In genomic region chr1:10905841-10906655, GRCh38 we compare ENCODE assay signal across 22 cellular contexts.
DNase-seq lines count a peak whose midpoint lies in the region; ATAC-seq and TF ChIP-seq lines count a peak whose summit lies in the region.
"Had no signal": no experiment of that assay in that cellular context is flagged by ENCODE, and none has a peak within 500 bp of the region (broad histone marks: within the 10 kb centered on the region; RNA-seq: fewer than 3 reads in every experiment).

No MANE protein-coding gene starts in this region.

- peak overlapping the region; percentile 26 for H2AK5ac ChIP-seq in neuronal stem cell (ENCODE audit: low read depth, low read length)

- H3K27me3 Mint-ChIP-seq in activated CD8-positive, alpha-beta T cell treated with anti-CD3 and anti-CD28 coated beads for 36 hours = no peaks in the 10 kb centered on the region
- peaks cover 8% of the 10 kb centered on the region for H3K27me3 Mint-ChIP-seq in activated CD8-positive, alpha-beta T cell treated with anti-CD3 and anti-CD28 coated beads, Interleukin-2, amount 10 ng/mL, durations not matched to agents 7 days and 5 days (ENCODE audit: low read depth)

- H3K27ac Mint-ChIP-seq in activated CD8-positive, alpha-beta T cell treated with anti-CD3 and anti-CD28 coated beads for 36 hours = no peak overlapping the region
- no peak overlapping the region for H3K27ac Mint-ChIP-seq in activated CD8-positive, alpha-beta T cell treated with anti-CD3 and anti-CD28 coated beads, Interleukin-2, amount 10 ng/mL, durations not matched to agents 7 days and 5 days
- H3K27ac Mint-ChIP-seq: activated CD4-positive, alpha-beta T cell treated with anti-CD3 and anti-CD28 coated beads, Interleukin-2, amount 10 ng/mL, durations not matched to agents 7 days and 5 days; activated naive CD4-positive, alpha-beta T cell treated with anti-CD3 and anti-CD28 coated beads, Interleukin-2, amount 50 U/mL, for 72 hours; activated T-helper 1 cell treated with anti-CD3 and anti-CD28 coated beads, Interleukin-12 subunit alpha, Interleukin-12 subunit beta, Interleukin-2, Interleukin-4 antibody, amounts not matched to agents 30 ng/mL and 10 ng/mL and 1 ng/mL, durations not matched to agents 14 hours and 24 hours and 36 hours had no signal

- no peak overlapping the region for H2BK120ac ChIP-seq in neuronal stem cell (ENCODE audit: low read depth, low read length)

- POLR2A ChIA-PET in activated CD8-positive, alpha-beta T cell treated with anti-CD3 and anti-CD28 coated beads for 36 hours (lab: Charles Lee) = interaction anchor here (0.8 to 1.1 kb wide), 3 partner anchors 12 to 126 kb away, joined by 3 to 4 read pairs (median 3); no protein-coding TSS in a partner anchor
- POLR2A ChIA-PET in activated CD8-positive, alpha-beta T cell treated with anti-CD3 and anti-CD28 coated beads, Interleukin-2, amount 10 ng/mL, durations not matched to agents 7 days and 5 days (lab: Charles Lee) = no interaction called here

- H4K91ac ChIP-seq in neuronal stem cell (ENCODE audit: low read depth, low read length, poor library complexity) = no peak overlapping the region

- H3K36me3 Mint-ChIP-seq in activated CD8-positive, alpha-beta T cell treated with anti-CD3 and anti-CD28 coated beads for 36 hours (ENCODE audit: low read depth) = no peaks in the 10 kb centered on the region
- no peaks in the 10 kb centered on the region for H3K36me3 Mint-ChIP-seq in activated CD8-positive, alpha-beta T cell treated with anti-CD3 and anti-CD28 coated beads, Interleukin-2, amount 10 ng/mL, durations not matched to agents 7 days and 5 days (ENCODE audit: low read depth)
- H3K36me3 Mint-ChIP-seq: activated naive CD4-positive, alpha-beta T cell treated with anti-CD3 and anti-CD28 coated beads, Interleukin-2, amount 50 U/mL, for 72 hours had no signal

- peak; percentile 33 for DNase-seq in activated CD8-positive, alpha-beta T cell treated with anti-CD3 and anti-CD28 coated beads for 36 hours
- no peak for DNase-seq in activated CD8-positive, alpha-beta T cell treated with anti-CD3 and anti-CD28 coated beads, Interleukin-2, amount 10 ng/mL, durations not matched to agents 7 days and 5 days
- DNase-seq in DND-41 (no peak), SK-N-MC (ENCODE audit: low read depth, low spot score) (no peak), neuronal stem cell (ENCODE audit: low spot score) (no peak), MG63 (no peak), testis (no peak), retina (no peak)
- DNase-seq: activated CD4-positive, alpha-beta T cell treated with anti-CD3 and anti-CD28 coated beads, Interleukin-2, amount 10 ng/mL, durations not matched to agents 7 days and 5 days; Caco-2; NCI-H2081; PC-3; SHP77 treated with DMSO at 0.1 percent for 48 hours; stimulated activated CD4-positive, alpha-beta T cell treated with anti-CD3 and anti-CD28 coated beads, Interleukin-1b, Interleukin-23, amount 100 ng/mL, for 48 hours had no signal

- no peak overlapping the region for H3K4me3 Mint-ChIP-seq in activated CD8-positive, alpha-beta T cell treated with anti-CD3 and anti-CD28 coated beads for 36 hours
- no peak overlapping the region for H3K4me3 Mint-ChIP-seq in activated CD8-positive, alpha-beta T cell treated with anti-CD3 and anti-CD28 coated beads, Interleukin-2, amount 10 ng/mL, durations not matched to agents 7 days and 5 days
- H3K4me3 Mint-ChIP-seq: activated CD4-positive, alpha-beta T cell treated with anti-CD3 and anti-CD28 coated beads, Interleukin-2, amount 10 ng/mL, durations not matched to agents 7 days and 5 days; activated T-helper 1 cell treated with anti-CD3 and anti-CD28 coated beads, Interleukin-12 subunit alpha, Interleukin-12 subunit beta, Interleukin-2, Interleukin-4 antibody, amounts not matched to agents 30 ng/mL and 10 ng/mL and 1 ng/mL, durations not matched to agents 14 hours and 24 hours and 36 hours had no signal

- H3K79me2 ChIP-seq in DND-41 (ENCODE audit: insufficient read depth, low read length) = no peaks in the 10 kb centered on the region

- peak overlapping the region; percentile 65; the same call in 1 of the 2 replicates for H3K4me2 ChIP-seq in DND-41 (ENCODE audit: insufficient read depth, low read length)
- H3K4me2 ChIP-seq in neuronal stem cell (ENCODE audit: insufficient read depth, low read length, poor library complexity, severe bottlenecking) = no peak overlapping the region
- H3K4me2 ChIP-seq: A549 had no signal

- no peaks in the 10 kb centered on the region for H3K27me3 ChIP-seq in DND-41 (ENCODE audit: insufficient read depth, low read length, poor library complexity)
- peaks cover 0 to 71% (median 0%) of the 10 kb centered on the region in 3 experiments for H3K27me3 ChIP-seq in neuronal stem cell (ENCODE audit: control insufficient read depth in 3 of 3, insufficient read depth in 3 of 3, low read depth in 1 of 3, low read length in 3 of 3)
- H3K27me3 ChIP-seq in MG63 = no peaks in the 10 kb centered on the region
- H3K27me3 ChIP-seq in testis = no peaks in the 10 kb centered on the region
- H3K27me3 ChIP-seq: ascending aorta had no signal

- no CpG with 5 or more reads among the region's 16 CpGs for WGBS in neuronal stem cell (ENCODE audit: extremely low coverage in 2 of 2, insufficient read length in 2 of 2, insufficient replicate concordance in 1 of 2), 2 donors
- 70 to 76% methylated on average over 11 to 16 of the region's 16 CpGs for WGBS in testis, 2 donors

- H3K9ac ChIP-seq in DND-41 (ENCODE audit: low read depth, low read length) (no peak overlapping the region), SK-N-MC (ENCODE audit: insufficient read length) (peak overlapping the region; percentile 37), neuronal stem cell (ENCODE audit: low read depth, low read length, poor library complexity) (peak overlapping the region; percentile 38)

- CTCF ChIA-PET in activated CD8-positive, alpha-beta T cell treated with anti-CD3 and anti-CD28 coated beads for 36 hours (lab: Charles Lee) = interaction anchor here (0.9 to 1.4 kb wide), 3 partner anchors 34 to 215 kb away, joined by 3 to 5 read pairs (median 3); no protein-coding TSS in a partner anchor
- CTCF ChIA-PET in activated CD8-positive, alpha-beta T cell treated with anti-CD3 and anti-CD28 coated beads, Interleukin-2, amount 10 ng/mL, durations not matched to agents 7 days and 5 days (lab: Charles Lee) = interaction anchor here (1.4 kb wide), 1 partner anchor 214 kb away, joined by 4 read pairs; no protein-coding TSS in a partner anchor

- H2BK15ac ChIP-seq in neuronal stem cell (ENCODE audit: low read length) = peak overlapping the region; percentile 43

- H3K27ac ChIP-seq in DND-41 (ENCODE audit: low read length) = peak overlapping the region; percentile 80
- H3K27ac ChIP-seq in SK-N-MC = peak overlapping the region; percentile 58; the same call in 1 of the 2 replicates
- H3K27ac ChIP-seq in neuronal stem cell (replicated peaks; ENCODE audit: low read length) = no peak overlapping the region
- H3K27ac ChIP-seq in testis = no peak overlapping the region
- H3K27ac ChIP-seq: A549, ascending aorta, dorsolateral prefrontal cortex had no signal

- no peak for ATAC-seq in activated CD8-positive, alpha-beta T cell treated with anti-CD3 and anti-CD28 coated beads for 36 hours
- no peak for ATAC-seq in activated CD8-positive, alpha-beta T cell treated with anti-CD3 and anti-CD28 coated beads, Interleukin-2, amount 10 ng/mL, durations not matched to agents 7 days and 5 days
- ATAC-seq in DND-41 (ENCODE audit: insufficient read depth, low read depth) = no peak
- ATAC-seq: A549; activated naive CD4-positive, alpha-beta T cell treated with anti-CD3 and anti-CD28 coated beads, Interleukin-2, amount 50 U/mL, for 72 hours; PC-3 had no signal

- H3K18ac ChIP-seq in neuronal stem cell (ENCODE audit: low read length) = peak overlapping the region; percentile 20

- no peak overlapping the region for H3K14ac ChIP-seq in neuronal stem cell (ENCODE audit: low read length)

- no peak for TF ChIP-seq POLR2A in testis (IDR thresholded peaks at IDR 0.05)

- H3K36me3 ChIP-seq in DND-41 (ENCODE audit: insufficient read depth, low read length) (no peaks in the 10 kb centered on the region), SK-N-MC (ENCODE audit: insufficient read depth, low read length) (no peaks in the 10 kb centered on the region), neuronal stem cell (replicated peaks in 1 of 2; ENCODE audit: control insufficient read depth in 2 of 2, insufficient read depth in 2 of 2, low read length in 2 of 2) (no peaks in the 10 kb centered on the region), MG63 (no peaks in the 10 kb centered on the region), testis (ENCODE audit: low read depth, missing control alignments) (no peaks in the 10 kb centered on the region)
- H3K36me3 ChIP-seq: ascending aorta, HAP-1 had no signal

- H3K4me3 ChIP-seq in DND-41 (ENCODE audit: low read depth in 1 of 2, low read length in 2 of 2) = no peak overlapping the region
- H3K4me3 ChIP-seq in SK-N-MC = peak overlapping the region; percentile 48
- H3K4me3 ChIP-seq in neuronal stem cell (ENCODE audit: low read length in 2 of 2) = no peak overlapping the region
- H3K4me3 ChIP-seq in MG63 = no peak overlapping the region
- H3K4me3 ChIP-seq in testis = no peak overlapping the region
- H3K4me3 ChIP-seq: A549, ascending aorta, dorsolateral prefrontal cortex, HAP-1, skin epidermis had no signal

- no peak for TF ChIP-seq CTCF in activated CD8-positive, alpha-beta T cell treated with anti-CD3 and anti-CD28 coated beads for 36 hours (IDR thresholded peaks at IDR 0.05)
- TF ChIP-seq CTCF in DND-41 (IDR thresholded peaks at IDR 0.05; ENCODE audit: borderline replicate concordance, extremely low read depth, low read length, poor library complexity, severe bottlenecking) = no peak
- no peak for TF ChIP-seq CTCF in testis (IDR thresholded peaks at IDR 0.05)

- H2BK5ac ChIP-seq in neuronal stem cell (ENCODE audit: low read length) = no peak overlapping the region

- no peaks in the 10 kb centered on the region for H3K9me3 Mint-ChIP-seq in activated CD8-positive, alpha-beta T cell treated with anti-CD3 and anti-CD28 coated beads for 36 hours
- H3K9me3 Mint-ChIP-seq in activated CD8-positive, alpha-beta T cell treated with anti-CD3 and anti-CD28 coated beads, Interleukin-2, amount 10 ng/mL, durations not matched to agents 7 days and 5 days (ENCODE audit: insufficient read depth) = no peaks in the 10 kb centered on the region
- H3K9me3 Mint-ChIP-seq: activated CD4-positive, alpha-beta T cell treated with anti-CD3 and anti-CD28 coated beads, Interleukin-2, amount 10 ng/mL, durations not matched to agents 7 days and 5 days; activated naive CD4-positive, alpha-beta T cell treated with anti-CD3 and anti-CD28 coated beads, Interleukin-2, amount 50 U/mL, for 72 hours; activated T-helper 1 cell treated with anti-CD3 and anti-CD28 coated beads, Interleukin-12 subunit alpha, Interleukin-12 subunit beta, Interleukin-2, Interleukin-4 antibody, amounts not matched to agents 30 ng/mL and 10 ng/mL and 1 ng/mL, durations not matched to agents 14 hours and 24 hours and 36 hours; central memory CD8-positive, alpha-beta T cell had no signal

- H4K8ac ChIP-seq in neuronal stem cell (ENCODE audit: low read depth, low read length) = no peak overlapping the region

- H3K79me1 ChIP-seq in neuronal stem cell (ENCODE audit: low read depth, low read length) = no peaks in the 10 kb centered on the region

- peaks cover 26% of the 10 kb centered on the region for H3K4me1 ChIP-seq in DND-41 (ENCODE audit: insufficient read depth, low read length)
- H3K4me1 ChIP-seq in neuronal stem cell (ENCODE audit: control insufficient read depth in 2 of 2, insufficient read depth in 1 of 2, low read depth in 1 of 2, low read length in 2 of 2) = peaks cover 27 to 28% of the 10 kb centered on the region in 2 donors
- H3K4me1 ChIP-seq in testis = no peaks in the 10 kb centered on the region
- H3K4me1 ChIP-seq: ascending aorta, HAP-1 had no signal

- no peak overlapping the region for H2AFZ ChIP-seq in DND-41 (ENCODE audit: low read depth, low read length)
- no peak overlapping the region for H2AFZ ChIP-seq in neuronal stem cell (ENCODE audit: low read length)

- H3K4ac ChIP-seq in neuronal stem cell (ENCODE audit: low read length) = no peak overlapping the region

- H2BK12ac ChIP-seq in neuronal stem cell (ENCODE audit: low read length) = no peak overlapping the region

- H3K23ac ChIP-seq in neuronal stem cell (ENCODE audit: low read depth, low read length, poor library complexity) = peak overlapping the region; percentile 56

- H4K20me1 ChIP-seq in DND-41 (ENCODE audit: insufficient read depth, low read length) = peaks cover 25% of the 10 kb centered on the region

- H3K4me1 Mint-ChIP-seq in activated CD8-positive, alpha-beta T cell treated with anti-CD3 and anti-CD28 coated beads for 36 hours (ENCODE audit: low read depth) = peaks cover 33% of the 10 kb centered on the region
- H3K4me1 Mint-ChIP-seq in activated CD8-positive, alpha-beta T cell treated with anti-CD3 and anti-CD28 coated beads, Interleukin-2, amount 10 ng/mL, durations not matched to agents 7 days and 5 days (ENCODE audit: low read depth) = peaks cover 38% of the 10 kb centered on the region

- intact Hi-C loops in activated CD8-positive, alpha-beta T cell treated with anti-CD3 and anti-CD28 coated beads for 36 hours (cut with micrococcal nuclease) = no loop called here
- intact Hi-C loops in testis (cut with DNase I; ENCODE audit: low total_unique reads) = no loop called here

- H3K9me3 ChIP-seq in DND-41 (ENCODE audit: insufficient read depth, low read length, severe bottlenecking) = no peaks in the 10 kb centered on the region
- H3K9me3 ChIP-seq in SK-N-MC (ENCODE audit: low read depth, low read length) = no peaks in the 10 kb centered on the region
- H3K9me3 ChIP-seq in neuronal stem cell (replicated peaks in 1 of 2; ENCODE audit: control insufficient read depth in 2 of 2, insufficient read depth in 1 of 2, low read depth in 1 of 2, low read length in 2 of 2) = no peaks in the 10 kb centered on the region
- no peaks in the 10 kb centered on the region for H3K9me3 ChIP-seq in MG63
- no peaks in the 10 kb centered on the region for H3K9me3 ChIP-seq in testis
- H3K9me3 ChIP-seq: A549, ascending aorta, Caco-2, HAP-1 had no signal

Comparison
In these comparisons a context has a peak if more than half of its experiments do, and no peak if none do; other contexts are left out.
1. H3K27ac ChIP-seq: peak in DND-41 (single experiment) and SK-N-MC (single experiment); none in neuronal stem cell (single experiment) and testis (0 of 2).